ENCODE assay signal across 12 cellular contexts in genomic region chr2:231684314-231685223, GRCh38. TPM values are rescaled to one million over a fixed set of nuclear protein-coding genes. Genes with fewer than 3 reads are reported as not detected.
DNase-seq lines count a peak whose midpoint lies in the region; ATAC-seq and TF ChIP-seq lines count a peak whose summit lies in the region.
"Had no signal": no experiment of that assay in that cellular context is flagged by ENCODE, and none has a peak within 500 bp of the region (broad histone marks: within the 10 kb centered on the region; RNA-seq: fewer than 3 reads in every experiment).

No MANE protein-coding gene starts in this region.

- TF ChIP-seq CTCF in dorsolateral prefrontal cortex (IDR thresholded peaks at IDR 0.05 in 54 of 56, conservative IDR thresholded peaks at IDR 0.05 in 2 of 56; ENCODE audit: low read depth in 1 of 56, partially characterized antibody in 56 of 56) (peak in 9 of 56 donors; percentile 7 to 26 (median 11)), SK-N-SH (IDR thresholded peaks at IDR 0.05) (no peak)

- H2AFZ ChIP-seq in SK-N-SH (ENCODE audit: low read depth), result no peak overlapping the region

- no peak overlapping the region for H3K4me3 Mint-ChIP-seq in naive thymus-derived CD4-positive, alpha-beta T cell

- H3K4me3 ChIP-seq in H7 (ENCODE audit: insufficient read depth, low read depth, low read length) (no peak overlapping the region), dorsolateral prefrontal cortex (peak overlapping the region; percentile 12 to 74 (median 50)), SK-N-SH (ENCODE audit: low read depth in 2 of 2, low read length in 1 of 2) (no peak overlapping the region)
- no peak overlapping the region for H3K4me3 ChIP-seq in naive thymus-derived CD4-positive, alpha-beta T cell (ENCODE audit: low read length)
- H3K4me3 ChIP-seq: SK-N-MC had no signal

- TF ChIP-seq EP300 in SK-N-SH (IDR thresholded peaks at IDR 0.05; ENCODE audit: borderline replicate concordance in 1 of 2, low read depth in 1 of 2, low read length in 1 of 2), result no peak

- CTCF ChIA-PET in SK-N-SH (lab: Yijun Ruan, JAX), result interaction anchor here (0.7 to 29.4 kb wide), 4 partner anchors 10 to 167 kb away, joined by 3 to 1218 read pairs (median 15); partner anchors contain the start of gene PTMA
- CTCF ChIA-PET in naive thymus-derived CD4-positive, alpha-beta T cell (lab: Charles Lee), result interaction anchor here (0.7 to 21.3 kb wide), 6 partner anchors 8 to 87 kb away, joined by 3 to 475 read pairs (median 10); partner anchors contain the start of gene PTMA

- intact Hi-C loops in dorsolateral prefrontal cortex (cut with DNase I), result loop anchor here (1.0 to 5.0 kb wide), 2 partner anchors 24 to 72 kb away; partner anchors contain the start of gene PTMA (in 1 of the 2)
- intact Hi-C loops in naive thymus-derived CD4-positive, alpha-beta T cell (cut with micrococcal nuclease), result no loop called here

- H3K27ac ChIP-seq in dorsolateral prefrontal cortex (peak overlapping the region; percentile 94 to 100 (median 98)), SK-N-SH (ENCODE audit: low read depth in 2 of 2, low read length in 1 of 2) (no peak overlapping the region)
- no peak overlapping the region for H3K27ac ChIP-seq in naive thymus-derived CD4-positive, alpha-beta T cell (ENCODE audit: low read depth, low read length)
- H3K27ac ChIP-seq: SK-N-MC had no signal

- no peak for TF ChIP-seq RAD21 in SK-N-SH (IDR thresholded peaks at IDR 0.05; ENCODE audit: low read length)

- WGBS in SK-N-SH (ENCODE audit: low lambda C conversion rate), result 91% methylated on average over 13 of the region's 22 CpGs

- no peaks in the 10 kb centered on the region for H3K27me3 ChIP-seq in H7 (ENCODE audit: control insufficient read depth, insufficient read depth, low read length)
- no peaks in the 10 kb centered on the region for H3K27me3 ChIP-seq in dorsolateral prefrontal cortex
- H3K27me3 ChIP-seq in SK-N-SH (ENCODE audit: insufficient read depth), result no peaks in the 10 kb centered on the region
- no peaks in the 10 kb centered on the region for H3K27me3 ChIP-seq in naive thymus-derived CD4-positive, alpha-beta T cell (ENCODE audit: control insufficient read depth in 2 of 2, insufficient read depth in 2 of 2, low read length in 2 of 2)

- no peak overlapping the region for H3K9ac ChIP-seq in SK-N-SH

- in situ Hi-C loops in G401 (cut with HindIII; ENCODE audit: low sequenced_read_pairs), result no loop called here

- H3K27ac Mint-ChIP-seq in naive thymus-derived CD4-positive, alpha-beta T cell, result no peak overlapping the region
- H3K27ac Mint-ChIP-seq: activated naive CD4-positive, alpha-beta T cell treated with anti-CD3 and anti-CD28 coated beads, Interleukin-2, amount 50 U/mL, for 72 hours had no signal

- no peak overlapping the region for H3K4me2 ChIP-seq in SK-N-SH

- peaks cover 0 to 17% (median 11%) of the 10 kb centered on the region in 7 donors for H3K4me1 Mint-ChIP-seq in naive thymus-derived CD4-positive, alpha-beta T cell

- peaks cover 15 to 24% (median 22%) of the 10 kb centered on the region in 5 donors for H3K27me3 Mint-ChIP-seq in naive thymus-derived CD4-positive, alpha-beta T cell

- peaks cover 0 to 2% (median 0%) of the 10 kb centered on the region in 11 donors for H3K9me3 Mint-ChIP-seq in naive thymus-derived CD4-positive, alpha-beta T cell
- H3K9me3 Mint-ChIP-seq: activated naive CD4-positive, alpha-beta T cell treated with anti-CD3 and anti-CD28 coated beads, Interleukin-2, amount 50 U/mL, for 72 hours had no signal

- H3F3A ChIP-seq in SK-N-SH (replicated peaks; ENCODE audit: insufficient read depth), result peaks cover 6% of the 10 kb centered on the region

- no peaks in the 10 kb centered on the region for H4K20me1 ChIP-seq in SK-N-SH (ENCODE audit: insufficient read depth)

- H3K36me3 Mint-ChIP-seq in naive thymus-derived CD4-positive, alpha-beta T cell, result peaks cover 0 to 5% (median 0%) of the 10 kb centered on the region in 5 donors

- POLR2A ChIA-PET in SK-N-SH (lab: Yijun Ruan, JAX), result interaction anchor here (1.2 to 5.4 kb wide), 5 partner anchors 22 to 30 kb away, joined by 4 to 38 read pairs (median 4); partner anchors contain the start of gene PTMA
- POLR2A ChIA-PET in naive thymus-derived CD4-positive, alpha-beta T cell (lab: Charles Lee), result interaction anchor here (1.3 to 11.6 kb wide), 3 partner anchors 22 to 29 kb away, joined by 6 to 80 read pairs (median 6); partner anchors contain the start of gene PTMA

- no peaks in the 10 kb centered on the region for H3K79me2 ChIP-seq in SK-N-SH (ENCODE audit: insufficient read depth)

- peaks cover 0 to 23% of the 10 kb centered on the region in 2 experiments; a peak in 1 of 4 replicates for H3K4me1 ChIP-seq in SK-N-SH (ENCODE audit: control insufficient read depth in 1 of 2, insufficient read depth in 2 of 2, low read depth in 1 of 2, low read length in 1 of 2)
- no peaks in the 10 kb centered on the region for H3K4me1 ChIP-seq in naive thymus-derived CD4-positive, alpha-beta T cell (ENCODE audit: control insufficient read depth in 2 of 2, insufficient read depth in 2 of 2, low read length in 2 of 2)

- H3K9me3 ChIP-seq in SK-N-SH, result no peaks in the 10 kb centered on the region
- H3K9me3 ChIP-seq in naive thymus-derived CD4-positive, alpha-beta T cell (ENCODE audit: control insufficient read depth in 2 of 3, low read length in 3 of 3), result no peaks in the 10 kb centered on the region

- H3K9me2 ChIP-seq in SK-N-SH, result no peaks in the 10 kb centered on the region

- no peak for ATAC-seq in naive thymus-derived CD4-positive, alpha-beta T cell
- ATAC-seq: activated naive CD4-positive, alpha-beta T cell treated with anti-CD3 and anti-CD28 coated beads, Interleukin-2, amount 50 U/mL, for 72 hours had no signal

- peak; percentile 68 for DNase-seq in H7
- DNase-seq in NCI-H2196 (lab: John Stamatoyannopoulos, UW; ENCODE audit: unreplicated experiment), result peak; percentile 87
- peak in 9 of 10 donors; percentile 76 to 92 (median 88) for DNase-seq in dorsolateral prefrontal cortex
- peak in 55 of 56 donors; percentile 53 to 91 (median 84) for DNase-seq in nucleus accumbens (lab: John Stamatoyannopoulos, UW)
- no peak for DNase-seq in CD1c-positive myeloid dendritic cell (ENCODE audit: extremely low spot score)
- no peak for DNase-seq in SK-N-SH
- no peak for DNase-seq in naive thymus-derived CD4-positive, alpha-beta T cell
- DNase-seq in G401 (ENCODE audit: low spot score), result no peak
- DNase-seq: activated CD4-positive, alpha-beta T cell treated with anti-CD3 and anti-CD28 coated beads, Interleukin-2, amount 50 U/mL, for 4 hours; MV-4-11 had no signal

- H3K36me3 ChIP-seq in H7 (replicated peaks; ENCODE audit: control insufficient read depth, insufficient read depth, low read length) (no peaks in the 10 kb centered on the region), SK-N-SH (replicated peaks in 1 of 2; ENCODE audit: control insufficient read depth in 1 of 2, insufficient read depth in 2 of 2, low read length in 1 of 2) (no peaks in the 10 kb centered on the region)
- H3K36me3 ChIP-seq in naive thymus-derived CD4-positive, alpha-beta T cell (ENCODE audit: control insufficient read depth in 2 of 3, insufficient read depth in 3 of 3, low read length in 3 of 3), result no peaks in the 10 kb centered on the region

TF ChIP-seq in SK-N-SH, 30 proteins besides CTCF, POLR2A, EP300 and RAD21 (continues in another document):
- TF ChIP-seq JUND (IDR thresholded peaks at IDR 0.05) (no peak), FOXJ3 (CRISPR knock-in tag; IDR thresholded peaks at IDR 0.05) (no peak), USF2 (IDR thresholded peaks at IDR 0.05; ENCODE audit: borderline replicate concordance, low read depth, low read length) (no peak), MAX (IDR thresholded peaks at IDR 0.05; ENCODE audit: low read depth) (no peak), FOSL2 (IDR thresholded peaks at IDR 0.05; ENCODE audit: borderline replicate concordance, low read depth) (no peak), TEAD4 (IDR thresholded peaks at IDR 0.05; ENCODE audit: borderline replicate concordance, insufficient read depth) (no peak), TAF1 (IDR thresholded peaks at IDR 0.05; ENCODE audit: borderline replicate concordance, low read depth, low read length) (no peak), NRF1 (IDR thresholded peaks at IDR 0.05; ENCODE audit: low read depth, low read length) (no peak), GATA2 (CRISPR knock-in tag; IDR thresholded peaks at IDR 0.05) (no peak), USF1 (IDR thresholded peaks at IDR 0.05; ENCODE audit: borderline replicate concordance, low read depth) (no peak)

RNA-seq across cellular contexts. Expression of gene PTMA, which starts 23.8 kb away (rescaled TPM):
- 2,153 and 2,302 TPM in 2 replicates for total RNA-seq in H7 (2014; rRNA removed; shearing (Covaris generic))
- 1,000 to 10,000 TPM in 1 of 120 experiments, 100 to 1,000 TPM in 119; 326 to 1,103 (median 509) TPM for total RNA-seq in dorsolateral prefrontal cortex
- 517 and 767 TPM in 2 replicates for polyA plus RNA-seq in SK-N-SH (2012; rRNA removed)
- polyA plus RNA-seq in SK-N-SH (2012; cell fraction: cytosol; rRNA removed), result 733 and 1,021 TPM in 2 replicates
- 319 and 439 TPM in 2 replicates for polyA plus RNA-seq in SK-N-SH (2012; cell fraction: nucleus; rRNA removed)
- total RNA-seq in naive thymus-derived CD4-positive, alpha-beta T cell, result 1,000 to 10,000 TPM; 1,211 to 1,988 (median 1,290) TPM
- 1,000 to 10,000 TPM; 1,543 to 2,051 TPM for polyA plus RNA-seq in naive thymus-derived CD4-positive, alpha-beta T cell
- total RNA-seq in G401 (2014; rRNA removed; shearing (Covaris generic)), result 1,275 and 1,509 TPM in 2 replicates

Comparison
In these comparisons a context has a peak if more than half of its experiments do, and no peak if none do; other contexts are left out.
1. DNase-seq: peak in H7 (single experiment), NCI-H2196 (single experiment), dorsolateral prefrontal cortex (9 of 10) and nucleus accumbens (55 of 56); none in CD1c-positive myeloid dendritic cell (single experiment), SK-N-SH (single experiment), naive thymus-derived CD4-positive, alpha-beta T cell (0 of 9) and G401 (single experiment).
2. H3K4me3 ChIP-seq: peak in dorsolateral prefrontal cortex (59 of 59); none in H7 (single experiment), SK-N-SH (0 of 2) and naive thymus-derived CD4-positive, alpha-beta T cell (single experiment).
3. H3K27ac ChIP-seq: peak in dorsolateral prefrontal cortex (59 of 59); none in SK-N-SH (0 of 2) and naive thymus-derived CD4-positive, alpha-beta T cell (single experiment).
4. intact Hi-C loops: an anchor here in dorsolateral prefrontal cortex (1.0 to 5.0 kb wide); none called in naive thymus-derived CD4-positive, alpha-beta T cell.